In the genomic region with DNA sequence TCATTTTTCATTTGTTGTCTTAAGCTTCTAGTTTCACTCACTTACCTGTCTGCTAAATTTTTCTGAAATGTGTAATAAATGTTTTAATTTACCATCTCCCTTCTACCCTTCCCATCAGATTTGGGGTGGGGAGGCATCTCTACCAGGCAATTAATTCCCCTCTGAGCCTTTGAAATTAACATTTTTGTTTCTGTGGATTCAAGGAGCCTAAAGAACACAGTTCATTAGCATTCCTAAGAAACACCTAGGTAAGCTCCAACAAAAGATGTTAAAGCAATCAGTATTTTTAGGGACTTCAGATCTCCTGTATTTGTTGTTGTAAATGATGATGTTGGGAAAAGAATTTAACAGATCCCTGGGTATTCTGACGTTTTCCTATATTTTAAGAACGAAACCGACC, we compare ENCODE assay signal across 20 cellular contexts.
"Had no signal": no experiment of that assay in that cellular context is flagged by ENCODE, and none has a peak within 500 bp of the region (broad histone marks: within the 10 kb centered on the region; RNA-seq: fewer than 3 reads in every experiment).

No MANE protein-coding gene starts in this region.

- DNase-seq: activated CD4-positive, alpha-beta T cell treated with anti-CD3 and anti-CD28 coated beads, Interleukin-2, amount 50 U/mL, for 4 hours; activated naive CD4-positive, alpha-beta T cell treated with Interleukin-2 at 50 U/mL for 16 hours; adrenal gland; effector CD4-positive, alpha-beta T cell; heart right ventricle; left lung; mammary epithelial cell; pancreas; spleen; stimulated activated CD4-positive, alpha-beta T cell treated with anti-CD3 and anti-CD28 coated beads, Interleukin-4, amount 100 ng/mL, for 4 hours; stimulated activated naive B cell treated with anti-CD40 and anti-IgM and Interleukin-4, amounts not matched to agents 10 μg/mL and 1 μg/mL and 100 μg/mL, for 72 hours; upper lobe of right lung; WERI-Rb-1 had no signal

- H3K9me3 ChIP-seq: adrenal gland, esophagus muscularis mucosa, gastroesophageal sphincter, heart right ventricle, left lung, neutrophil, pancreas, spleen, thoracic aorta, upper lobe of right lung had no signal

- ATAC-seq: gastroesophageal sphincter; heart right ventricle; left lung; pancreas; stimulated activated naive B cell treated with anti-CD40 and anti-IgM and Interleukin-4, amounts not matched to agents 10 μg/mL and 1 μg/mL and 100 μg/mL, for 72 hours; upper lobe of right lung had no signal

- H3K4me3 Mint-ChIP-seq: stimulated activated naive B cell treated with anti-CD40 and anti-IgM and Interleukin-4, amounts not matched to agents 10 μg/mL and 1 μg/mL and 100 μg/mL, for 72 hours; T-helper 1 cell treated with Interleukin-12 subunit alpha and Interleukin-12 subunit beta and Interleukin-4 antibody, amounts not matched to agents 30 μg/mL and 1 μg/mL, for 36 hours had no signal

- H3K27ac Mint-ChIP-seq: stimulated activated naive B cell treated with anti-CD40 and anti-IgM and Interleukin-4, amounts not matched to agents 10 μg/mL and 1 μg/mL and 100 μg/mL, for 72 hours; T-helper 1 cell treated with Interleukin-12 subunit alpha and Interleukin-12 subunit beta and Interleukin-4 antibody, amounts not matched to agents 30 μg/mL and 1 μg/mL, for 36 hours had no signal

- H3K27me3 ChIP-seq: adrenal gland, esophagus muscularis mucosa, gastroesophageal sphincter, heart right ventricle, left lung, neutrophil, pancreas, spleen, upper lobe of right lung had no signal

- FAIRE-seq: astrocyte, bronchial epithelial cell, pancreas had no signal

- H3K36me3 ChIP-seq: adrenal gland, esophagus muscularis mucosa, gastroesophageal sphincter, neutrophil, pancreas, thoracic aorta, upper lobe of right lung had no signal

- H3K4me3 ChIP-seq: adrenal gland, esophagus muscularis mucosa, gastroesophageal sphincter, heart right ventricle, left lung, pancreas, spleen, thoracic aorta, upper lobe of right lung had no signal

- H3K27me3 Mint-ChIP-seq: stimulated activated naive B cell treated with anti-CD40 and anti-IgM and Interleukin-4, amounts not matched to agents 10 μg/mL and 1 μg/mL and 100 μg/mL, for 72 hours had no signal

- H3K27ac ChIP-seq: adrenal gland, esophagus muscularis mucosa, gastroesophageal sphincter, heart right ventricle, left lung, neutrophil, pancreas, spleen, thoracic aorta, upper lobe of right lung, WERI-Rb-1 had no signal

- H3K9me3 Mint-ChIP-seq: stimulated activated naive B cell treated with anti-CD40 and anti-IgM and Interleukin-4, amounts not matched to agents 10 μg/mL and 1 μg/mL and 100 μg/mL, for 72 hours; T-helper 1 cell treated with Interleukin-12 subunit alpha and Interleukin-12 subunit beta and Interleukin-4 antibody, amounts not matched to agents 30 μg/mL and 1 μg/mL, for 36 hours had no signal
